1 cellular context compared by ENCODE assay signal in genomic region chr3:2303567-2303966, GRCh38.
TF ChIP-seq lines count a peak whose summit lies in the region.

No MANE protein-coding gene starts in this region.

TF ChIP-seq in GM12878, 131 proteins besides CTCF, POLR2A, EP300 and RAD21 (continued from another document):
- TF ChIP-seq, protein P1, sequence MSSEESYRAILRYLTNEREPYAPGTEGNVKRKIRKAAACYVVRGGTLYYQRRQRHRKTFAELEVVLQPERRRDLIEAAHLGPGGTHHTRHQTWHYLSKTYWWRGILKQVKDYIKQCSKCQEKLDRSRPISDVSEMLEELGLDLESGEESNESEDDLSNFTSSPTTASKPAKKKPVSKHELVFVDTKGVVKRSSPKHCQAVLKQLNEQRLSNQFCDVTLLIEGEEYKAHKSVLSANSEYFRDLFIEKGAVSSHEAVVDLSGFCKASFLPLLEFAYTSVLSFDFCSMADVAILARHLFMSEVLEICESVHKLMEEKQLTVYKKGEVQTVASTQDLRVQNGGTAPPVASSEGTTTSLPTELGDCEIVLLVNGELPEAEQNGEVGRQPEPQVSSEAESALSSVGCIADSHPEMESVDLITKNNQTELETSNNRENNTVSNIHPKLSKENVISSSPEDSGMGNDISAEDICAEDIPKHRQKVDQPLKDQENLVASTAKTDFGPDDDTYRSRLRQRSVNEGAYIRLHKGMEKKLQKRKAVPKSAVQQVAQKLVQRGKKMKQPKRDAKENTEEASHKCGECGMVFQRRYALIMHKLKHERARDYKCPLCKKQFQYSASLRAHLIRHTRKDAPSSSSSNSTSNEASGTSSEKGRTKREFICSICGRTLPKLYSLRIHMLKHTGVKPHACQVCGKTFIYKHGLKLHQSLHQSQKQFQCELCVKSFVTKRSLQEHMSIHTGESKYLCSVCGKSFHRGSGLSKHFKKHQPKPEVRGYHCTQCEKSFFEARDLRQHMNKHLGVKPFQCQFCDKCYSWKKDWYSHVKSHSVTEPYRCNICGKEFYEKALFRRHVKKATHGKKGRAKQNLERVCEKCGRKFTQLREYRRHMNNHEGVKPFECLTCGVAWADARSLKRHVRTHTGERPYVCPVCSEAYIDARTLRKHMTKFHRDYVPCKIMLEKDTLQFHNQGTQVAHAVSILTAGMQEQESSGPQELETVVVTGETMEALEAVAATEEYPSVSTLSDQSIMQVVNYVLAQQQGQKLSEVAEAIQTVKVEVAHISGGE (CRISPR knock-in tag; IDR thresholded peaks at IDR 0.05): no peak
- TF ChIP-seq REST (IDR thresholded peaks at IDR 0.05; ENCODE audit: low read depth, low read length): peak; percentile 97
- no peak for TF ChIP-seq CREM (IDR thresholded peaks at IDR 0.05; ENCODE audit: low read depth)
- TF ChIP-seq, protein P2, sequence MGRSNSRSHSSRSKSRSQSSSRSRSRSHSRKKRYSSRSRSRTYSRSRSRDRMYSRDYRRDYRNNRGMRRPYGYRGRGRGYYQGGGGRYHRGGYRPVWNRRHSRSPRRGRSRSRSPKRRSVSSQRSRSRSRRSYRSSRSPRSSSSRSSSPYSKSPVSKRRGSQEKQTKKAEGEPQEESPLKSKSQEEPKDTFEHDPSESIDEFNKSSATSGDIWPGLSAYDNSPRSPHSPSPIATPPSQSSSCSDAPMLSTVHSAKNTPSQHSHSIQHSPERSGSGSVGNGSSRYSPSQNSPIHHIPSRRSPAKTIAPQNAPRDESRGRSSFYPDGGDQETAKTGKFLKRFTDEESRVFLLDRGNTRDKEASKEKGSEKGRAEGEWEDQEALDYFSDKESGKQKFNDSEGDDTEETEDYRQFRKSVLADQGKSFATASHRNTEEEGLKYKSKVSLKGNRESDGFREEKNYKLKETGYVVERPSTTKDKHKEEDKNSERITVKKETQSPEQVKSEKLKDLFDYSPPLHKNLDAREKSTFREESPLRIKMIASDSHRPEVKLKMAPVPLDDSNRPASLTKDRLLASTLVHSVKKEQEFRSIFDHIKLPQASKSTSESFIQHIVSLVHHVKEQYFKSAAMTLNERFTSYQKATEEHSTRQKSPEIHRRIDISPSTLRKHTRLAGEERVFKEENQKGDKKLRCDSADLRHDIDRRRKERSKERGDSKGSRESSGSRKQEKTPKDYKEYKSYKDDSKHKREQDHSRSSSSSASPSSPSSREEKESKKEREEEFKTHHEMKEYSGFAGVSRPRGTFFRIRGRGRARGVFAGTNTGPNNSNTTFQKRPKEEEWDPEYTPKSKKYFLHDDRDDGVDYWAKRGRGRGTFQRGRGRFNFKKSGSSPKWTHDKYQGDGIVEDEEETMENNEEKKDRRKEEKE (IDR thresholded peaks at IDR 0.05): no peak
- TF ChIP-seq SPI1 (IDR thresholded peaks at IDR 0.05; ENCODE audit: borderline replicate concordance, insufficient read depth, low read depth, low read length): no peak
